8 cellular contexts compared by ENCODE assay signal in genomic region chr6:110682460-110682853, GRCh38.
DNase-seq lines count a peak whose midpoint lies in the region; ATAC-seq and TF ChIP-seq lines count a peak whose summit lies in the region.

No MANE protein-coding gene starts in this region.

- H3K4me1 ChIP-seq in CD8-positive, alpha-beta T cell (ENCODE audit: insufficient read depth, low read length), result peaks cover 8% of the 10 kb centered on the region
- H3K4me1 ChIP-seq in effector memory CD4-positive, alpha-beta T cell (ENCODE audit: control insufficient read depth, insufficient read depth, low read length, poor library complexity, severe bottlenecking), result no peaks in the 10 kb centered on the region
- H3K4me1 ChIP-seq in mesenchymal stem cell (ENCODE audit: control insufficient read depth, insufficient read depth, low read depth, low read length), result no peaks in the 10 kb centered on the region

- H2AK5ac ChIP-seq in mesenchymal stem cell (ENCODE audit: low read length, severe bottlenecking), result no peak overlapping the region

- no peak overlapping the region for H4K91ac ChIP-seq in mesenchymal stem cell (ENCODE audit: low read length)

- no peak overlapping the region for H2BK5ac ChIP-seq in mesenchymal stem cell (ENCODE audit: low read depth, low read length, poor library complexity, severe bottlenecking)

- peak overlapping the region; percentile 54 for H3K9ac ChIP-seq in mesenchymal stem cell (ENCODE audit: low read length)

- H3K23ac ChIP-seq in mesenchymal stem cell (ENCODE audit: low read length in 2 of 2), result no peak overlapping the region

- ATAC-seq in CD8-positive, alpha-beta T cell, result peak; percentile 99
- ATAC-seq in GM19324 (IDR thresholded peaks at IDR 0.05; ENCODE audit: low FRiP score, unreplicated experiment) (peak; percentile 94), HG03378 (IDR thresholded peaks at IDR 0.05; ENCODE audit: unreplicated experiment) (peak; percentile 94)
- ATAC-seq in activated CD4-positive, alpha-beta T cell treated with anti-CD3 and anti-CD28 coated beads for 36 hours, result peak; percentile 99

- no peak overlapping the region for H3K27ac ChIP-seq in CD8-positive, alpha-beta T cell (ENCODE audit: low read depth, low read length)
- H3K27ac ChIP-seq in effector memory CD4-positive, alpha-beta T cell (ENCODE audit: insufficient read depth, low read length, poor library complexity, severe bottlenecking), result no peak overlapping the region
- H3K27ac ChIP-seq in mesenchymal stem cell (ENCODE audit: low read length, poor library complexity, severe bottlenecking), result no peak overlapping the region

- intact Hi-C loops in CD8-positive, alpha-beta T cell (cut with DNase I, micrococcal nuclease), result loop anchor here (1.0 to 10.0 kb wide), 8 partner anchors 130 to 532 kb away; partner anchors contain the start of gene CDK19 (in 1 of the 2)
- intact Hi-C loops in activated CD4-positive, alpha-beta T cell treated with anti-CD3 and anti-CD28 coated beads for 36 hours (cut with DNase I, micrococcal nuclease), result loop anchor here (1.0 to 5.0 kb wide), 9 partner anchors 132 to 1150 kb away; partner anchors contain the start of genes CDK19 (in 1 of the 2) and RPF2 (in 1 of the 2)

- peak overlapping the region; percentile 20 for H3K27ac Mint-ChIP-seq in CD8-positive, alpha-beta T cell
- no peak overlapping the region for H3K27ac Mint-ChIP-seq in activated CD4-positive, alpha-beta T cell treated with anti-CD3 and anti-CD28 coated beads for 36 hours

- no peaks in the 10 kb centered on the region for H3K9me3 Mint-ChIP-seq in CD8-positive, alpha-beta T cell
- H3K9me3 Mint-ChIP-seq in activated CD4-positive, alpha-beta T cell treated with anti-CD3 and anti-CD28 coated beads for 36 hours (ENCODE audit: low read depth), result no peaks in the 10 kb centered on the region

- peaks cover 9% of the 10 kb centered on the region for H3K79me1 ChIP-seq in mesenchymal stem cell (replicated peaks; ENCODE audit: low read length, poor library complexity, severe bottlenecking)

- no peaks in the 10 kb centered on the region for H3K27me3 Mint-ChIP-seq in CD8-positive, alpha-beta T cell (ENCODE audit: low read depth)
- H3K27me3 Mint-ChIP-seq in activated CD4-positive, alpha-beta T cell treated with anti-CD3 and anti-CD28 coated beads for 36 hours, result no peaks in the 10 kb centered on the region

- peak; percentile 67 for TF ChIP-seq CTCF in CD8-positive, alpha-beta T cell (IDR thresholded peaks at IDR 0.05)

- H3K4me3 ChIP-seq in CD8-positive, alpha-beta T cell (ENCODE audit: low read depth, low read length), result no peak overlapping the region
- H3K4me3 ChIP-seq in effector memory CD4-positive, alpha-beta T cell (ENCODE audit: insufficient read depth, low read depth, low read length, poor library complexity, severe bottlenecking), result no peak overlapping the region
- no peak overlapping the region for H3K4me3 ChIP-seq in mesenchymal stem cell (ENCODE audit: insufficient read depth in 1 of 2, low read depth in 1 of 2, low read length in 2 of 2)

- H2BK15ac ChIP-seq in mesenchymal stem cell (ENCODE audit: low read depth, poor library complexity, severe bottlenecking), result peak overlapping the region; percentile 52

- no peak overlapping the region for H2AFZ ChIP-seq in mesenchymal stem cell (ENCODE audit: low read depth, low read length)

- H2BK12ac ChIP-seq in mesenchymal stem cell (ENCODE audit: low read length in 2 of 2), result no peak overlapping the region

- no peak overlapping the region for H2BK120ac ChIP-seq in mesenchymal stem cell (ENCODE audit: low read depth, low read length)

- no peak overlapping the region for H3K4me3 Mint-ChIP-seq in CD8-positive, alpha-beta T cell
- no peak overlapping the region for H3K4me3 Mint-ChIP-seq in activated CD4-positive, alpha-beta T cell treated with anti-CD3 and anti-CD28 coated beads for 36 hours

- peaks cover 16% of the 10 kb centered on the region for H3K4me1 Mint-ChIP-seq in CD8-positive, alpha-beta T cell (ENCODE audit: low read depth)
- peaks cover 12% of the 10 kb centered on the region for H3K4me1 Mint-ChIP-seq in activated CD4-positive, alpha-beta T cell treated with anti-CD3 and anti-CD28 coated beads for 36 hours

- no peak overlapping the region for H3K4ac ChIP-seq in mesenchymal stem cell (ENCODE audit: low read depth in 1 of 2, low read length in 2 of 2)

- no peaks in the 10 kb centered on the region for H3K9me3 ChIP-seq in CD8-positive, alpha-beta T cell (ENCODE audit: low read length)
- no peaks in the 10 kb centered on the region for H3K9me3 ChIP-seq in effector memory CD4-positive, alpha-beta T cell (ENCODE audit: control insufficient read depth, low read length)
- no peaks in the 10 kb centered on the region for H3K9me3 ChIP-seq in mesenchymal stem cell (ENCODE audit: control insufficient read depth, low read length)

- whole genome bisulfite sequencing in mesenchymal stem cell, result 53% methylated on average over 1 of the region's 1 CpG

- POLR2A ChIA-PET in CD8-positive, alpha-beta T cell (lab: Charles Lee), result interaction anchor here (0.6 to 1.9 kb wide), 6 partner anchors 133 to 319 kb away, joined by 3 to 28 read pairs (median 6); partner anchors contain the start of genes AMD1, CDK19, GTF3C6 and RPF2
- POLR2A ChIA-PET in activated CD4-positive, alpha-beta T cell treated with anti-CD3 and anti-CD28 coated beads for 36 hours (lab: Charles Lee), result interaction anchor here (0.5 to 1.7 kb wide), 6 partner anchors 133 to 299 kb away, joined by 3 to 8 read pairs (median 5); partner anchors contain the start of genes CDK19 and RPF2

- CTCF ChIA-PET in CD8-positive, alpha-beta T cell (lab: Charles Lee), result interaction anchor here (0.6 to 4.7 kb wide), 39 partner anchors 8 to 328 kb away, joined by 3 to 52 read pairs (median 5); partner anchors contain the start of genes AMD1, GTF3C6 and RPF2
- CTCF ChIA-PET in activated CD4-positive, alpha-beta T cell treated with anti-CD3 and anti-CD28 coated beads for 36 hours (lab: Charles Lee), result interaction anchor here (0.6 to 3.4 kb wide), 51 partner anchors 8 to 537 kb away, joined by 3 to 28 read pairs (median 4); partner anchors contain the start of genes AMD1 and GTF3C6

- H3K27me3 ChIP-seq in CD8-positive, alpha-beta T cell (ENCODE audit: insufficient read depth, low read length), result no peaks in the 10 kb centered on the region
- no peaks in the 10 kb centered on the region for H3K27me3 ChIP-seq in effector memory CD4-positive, alpha-beta T cell (replicated peaks; ENCODE audit: control insufficient read depth, insufficient read depth, low read length, poor library complexity, severe bottlenecking)
- no peaks in the 10 kb centered on the region for H3K27me3 ChIP-seq in mesenchymal stem cell (ENCODE audit: control insufficient read depth in 1 of 2, insufficient read depth in 1 of 2, low read length in 2 of 2)

- H3K4me2 ChIP-seq in mesenchymal stem cell (ENCODE audit: low read length, poor library complexity, severe bottlenecking), result no peak overlapping the region

- H3K36me3 Mint-ChIP-seq in CD8-positive, alpha-beta T cell, result no peaks in the 10 kb centered on the region
- no peaks in the 10 kb centered on the region for H3K36me3 Mint-ChIP-seq in activated CD4-positive, alpha-beta T cell treated with anti-CD3 and anti-CD28 coated beads for 36 hours (ENCODE audit: low read depth)

- no peak overlapping the region for H4K8ac ChIP-seq in mesenchymal stem cell (ENCODE audit: low read length)

- H3K18ac ChIP-seq in mesenchymal stem cell (ENCODE audit: low read depth in 1 of 2, low read length in 2 of 2), result no peak overlapping the region

- DNase-seq in CD8-positive, alpha-beta T cell, result peak; percentile 18 to 66 (median 62)
- DNase-seq in NCI-H446 (lab: John Stamatoyannopoulos, UW) (peak; percentile 49 to 74), mesenchymal stem cell (peak; percentile 86)
- DNase-seq in activated CD4-positive, alpha-beta T cell treated with anti-CD3 and anti-CD28 coated beads for 36 hours, result peak; percentile 73
- DNase-seq in effector memory CD4-positive, alpha-beta T cell, result peak; percentile 9 to 54 (median 29)
- peak; percentile 23 for DNase-seq in stimulated activated CD8-positive, alpha-beta memory T cell treated with anti-CD3 and anti-CD28 coated beads, Interleukin-7, amount 100 ng/mL, for 24 hours (ENCODE audit: low read depth)

- no peaks in the 10 kb centered on the region for H3K36me3 ChIP-seq in CD8-positive, alpha-beta T cell (ENCODE audit: insufficient read depth, low read length)
- H3K36me3 ChIP-seq in effector memory CD4-positive, alpha-beta T cell (ENCODE audit: control insufficient read depth, insufficient read depth, low read length), result no peaks in the 10 kb centered on the region
- H3K36me3 ChIP-seq in mesenchymal stem cell (ENCODE audit: control insufficient read depth in 1 of 2, insufficient read depth in 2 of 2, low read depth in 1 of 2, low read length in 2 of 2), result no peaks in the 10 kb centered on the region

- no peak overlapping the region for H3K14ac ChIP-seq in mesenchymal stem cell (ENCODE audit: low read length in 2 of 2)

Comparison
In these comparisons a context has a peak if more than half of its experiments do, and no peak if none do; other contexts are left out.
1. DNase-seq: peak in every context shown above with its lines; median percentile 86 in mesenchymal stem cell; 73 in activated CD4-positive, alpha-beta T cell treated with anti-CD3 and anti-CD28 coated beads for 36 hours; 62 in CD8-positive, alpha-beta T cell; 62 in NCI-H446; 29 in effector memory CD4-positive, alpha-beta T cell; 23 in stimulated activated CD8-positive, alpha-beta memory T cell treated with anti-CD3 and anti-CD28 coated beads, Interleukin-7, amount 100 ng/mL, for 24 hours.